ENCODE assay signal across 9 cellular contexts in the genomic region with DNA sequence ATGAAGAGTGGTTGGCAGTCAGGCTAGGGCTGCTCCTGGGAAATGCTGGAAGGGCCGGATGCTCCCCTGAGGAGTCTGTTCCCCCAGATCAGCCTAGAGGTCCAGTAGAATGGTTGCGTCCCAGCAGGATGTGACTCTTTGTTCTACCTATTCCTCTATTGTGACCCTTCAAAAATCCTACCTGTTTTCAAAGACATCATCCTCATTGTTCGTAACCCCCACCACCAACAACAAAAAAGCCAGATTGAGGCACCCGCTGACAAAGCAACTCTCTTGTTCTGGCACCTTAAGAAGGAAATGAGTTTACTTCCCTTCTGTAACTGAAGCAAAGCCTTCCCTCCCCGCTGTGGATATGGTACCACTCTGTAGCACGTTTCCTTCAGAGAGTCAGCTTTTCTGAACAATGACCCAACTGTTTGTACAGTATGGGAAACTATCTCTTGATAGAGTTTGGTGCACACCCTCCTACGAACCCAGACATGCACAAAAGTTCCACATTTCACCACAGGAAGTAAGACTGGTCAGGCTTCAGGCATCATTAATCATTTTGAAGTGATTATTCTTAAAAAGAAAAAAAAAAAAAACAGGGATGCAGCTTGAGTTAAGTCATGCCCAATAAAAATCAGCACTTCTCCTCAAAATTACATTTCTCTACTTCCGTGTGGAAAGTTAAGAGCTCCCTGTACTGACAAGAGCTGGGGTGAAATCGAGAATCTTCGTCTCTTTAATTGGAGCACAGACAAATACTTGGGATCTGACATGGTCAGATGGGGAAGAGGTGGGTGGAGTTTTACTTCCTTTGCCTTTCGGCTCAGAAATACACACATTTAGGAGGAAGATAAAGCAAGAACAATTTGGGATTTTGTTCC.
DNase-seq lines count a peak whose midpoint lies in the region; ATAC-seq, FAIRE-seq and TF ChIP-seq lines count a peak whose summit lies in the region.
"Had no signal": no experiment of that assay in that cellular context is flagged by ENCODE, and none has a peak within 500 bp of the region (broad histone marks: within the 10 kb centered on the region; RNA-seq: fewer than 3 reads in every experiment).

No MANE protein-coding gene starts in this region.

- in situ Hi-C loops in gastrocnemius medialis (cut with MboI; ENCODE audit: low sequenced_read_pairs in 4 of 4), result no loop called here

- peak; percentile 28 for FAIRE-seq in bronchial epithelial cell (lab: Jason Lieb, UNC)

- ATAC-seq in HG03432 (IDR thresholded peaks at IDR 0.05; ENCODE audit: unreplicated experiment) (peak; percentile 62), gastrocnemius medialis (no peak), HG02642 (IDR thresholded peaks at IDR 0.05; ENCODE audit: poor library complexity, unreplicated experiment) (no peak)

- intact Hi-C loops in gastrocnemius medialis (cut with DNase I; ENCODE audit: low total_unique reads), result no loop called here

- H3K36me3 ChIP-seq in bronchial epithelial cell (ENCODE audit: control insufficient read depth, insufficient read depth, low read length) (no peaks in the 10 kb centered on the region), gastrocnemius medialis (no peaks in the 10 kb centered on the region)

- no peak overlapping the region for H3K4me3 ChIP-seq in bronchial epithelial cell (ENCODE audit: low read depth, low read length)
- peak overlapping the region in 1 of 4 donors; percentile 10 for H3K4me3 ChIP-seq in gastrocnemius medialis

- H3K4me1 ChIP-seq in gastrocnemius medialis, result peaks cover 0 to 9% of the 10 kb centered on the region in 2 donors

- TF ChIP-seq CTCF in bronchial epithelial cell (IDR thresholded peaks at IDR 0.05; ENCODE audit: insufficient read depth, low read length, severe bottlenecking) (no peak), gastrocnemius medialis (IDR thresholded peaks at IDR 0.05 in 4 of 5, conservative IDR thresholded peaks at IDR 0.05 in 1 of 5) (no peak)

- H3K27me3 ChIP-seq in bronchial epithelial cell (ENCODE audit: control insufficient read depth, insufficient read depth, low read length), result no peaks in the 10 kb centered on the region
- H3K27me3 ChIP-seq in gastrocnemius medialis, result no peaks in the 10 kb centered on the region

- TF ChIP-seq POLR2A in gastrocnemius medialis (IDR thresholded peaks at IDR 0.05), result no peak

- no peak overlapping the region for H3K27ac ChIP-seq in gastrocnemius medialis

- H3K9me3 ChIP-seq in gastrocnemius medialis, result no peaks in the 10 kb centered on the region

- peak; percentile 84 for DNase-seq in CD1c-positive myeloid dendritic cell (ENCODE audit: extremely low spot score)
- peak; percentile 97 for DNase-seq in bronchial epithelial cell (ENCODE audit: low read depth)
- DNase-seq in lung microvascular endothelial cell (ENCODE audit: low read depth in 2 of 2), result peak; percentile 13 to 92
- DNase-seq in ecto neural progenitor cell (ENCODE audit: low spot score), result no peak
- no peak for DNase-seq in gastrocnemius medialis
- no peak for DNase-seq in hypothalamus (lab: John Stamatoyannopoulos, UW)
- DNase-seq: NCI-H510A had no signal

Comparison
In these comparisons a context has a peak if more than half of its experiments do, and no peak if none do; other contexts are left out.
1. DNase-seq: peak in CD1c-positive myeloid dendritic cell (single experiment), bronchial epithelial cell (single experiment) and lung microvascular endothelial cell (2 of 2); none in ecto neural progenitor cell (single experiment), gastrocnemius medialis (0 of 2) and hypothalamus (0 of 51).